Comparison of ENCODE assay signal across 23 cellular contexts in genomic region chr5:143026380-143026779, GRCh38.
A peak's percentile ranks its signal among the peaks of the same experiment; 100 is the strongest.
DNase-seq lines count a peak whose midpoint lies in the region; ATAC-seq and TF ChIP-seq lines count a peak whose summit lies in the region.
"Had no signal": no experiment of that assay in that cellular context is flagged by ENCODE, and none has a peak within 500 bp of the region (broad histone marks: within the 10 kb centered on the region; RNA-seq: fewer than 3 reads in every experiment).

No MANE protein-coding gene starts in this region.

- no peak overlapping the region for H3K27ac Mint-ChIP-seq in mesothelial cell of epicardium
- H3K27ac Mint-ChIP-seq: activated CD4-positive, alpha-beta memory T cell treated with anti-CD3 and anti-CD28 coated beads, Interleukin-2, amount 10 ng/mL, durations not matched to agents 7 days and 5 days; activated T-cell treated with anti-CD3 and anti-CD28 coated beads, Interleukin-2, amount 50 U/mL, for 24 hours; WTC11 had no signal

- H3K27me3 Mint-ChIP-seq in mesothelial cell of epicardium (ENCODE audit: low read depth), result peaks cover 2% of the 10 kb centered on the region
- H3K27me3 Mint-ChIP-seq: activated T-cell treated with anti-CD3 and anti-CD28 coated beads, Interleukin-2, amount 50 U/mL, for 24 hours; naive thymus-derived CD8-positive, alpha-beta T cell; progenitor cell of endocrine pancreas had no signal

- H3K27me3 ChIP-seq in left ventricle myocardium inferior (ENCODE audit: low read depth) (no peaks in the 10 kb centered on the region), dorsolateral prefrontal cortex (no peaks in the 10 kb centered on the region)
- H3K27me3 ChIP-seq: breast epithelium, hepatocyte, uterus had no signal

- H3K4me1 Mint-ChIP-seq in mesothelial cell of epicardium, result peaks cover 17% of the 10 kb centered on the region

- no peak for TF ChIP-seq CTCF in left ventricle myocardium inferior (IDR thresholded peaks at IDR 0.05; ENCODE audit: borderline replicate concordance)
- TF ChIP-seq CTCF in dorsolateral prefrontal cortex (IDR thresholded peaks at IDR 0.05 in 54 of 56, conservative IDR thresholded peaks at IDR 0.05 in 2 of 56; ENCODE audit: low read depth in 1 of 56, partially characterized antibody in 56 of 56), result no peak
- no peak for TF ChIP-seq CTCF in mesothelial cell of epicardium (IDR thresholded peaks at IDR 0.05; ENCODE audit: unreplicated experiment)

- H3K36me3 Mint-ChIP-seq in mesothelial cell of epicardium, result no peaks in the 10 kb centered on the region
- H3K36me3 Mint-ChIP-seq: WTC11 had no signal

- no peak for TF ChIP-seq POLR2A in erythroblast (IDR thresholded peaks at IDR 0.05; ENCODE audit: low read length)

- H3K9me3 Mint-ChIP-seq in mesothelial cell of epicardium, result no peaks in the 10 kb centered on the region
- H3K9me3 Mint-ChIP-seq: activated CD4-positive, alpha-beta memory T cell treated with anti-CD3 and anti-CD28 coated beads, Interleukin-2, amount 10 ng/mL, durations not matched to agents 7 days and 5 days; activated T-cell treated with anti-CD3 and anti-CD28 coated beads, Interleukin-2, amount 50 U/mL, for 24 hours; WTC11 had no signal

- ATAC-seq in left cardiac atrium (no peak), HG02610 (IDR thresholded peaks at IDR 0.05; ENCODE audit: unreplicated experiment) (no peak)
- ATAC-seq: naive thymus-derived CD8-positive, alpha-beta T cell; WTC11 had no signal

- no peak overlapping the region for H3K4me3 ChIP-seq in left ventricle myocardium inferior
- no peak overlapping the region for H3K4me3 ChIP-seq in dorsolateral prefrontal cortex
- H3K4me3 ChIP-seq: breast epithelium, hepatocyte, smooth muscle cell, uterus had no signal

- DNase-seq in left ventricle myocardium inferior (no peak), left cardiac atrium (no peak), NCI-H510A treated with DMSO at 0.1 percent for 48 hours (lab: John Stamatoyannopoulos, UW) (peak; percentile 46), erythroblast (lab: John Stamatoyannopoulos, UW) (peak; percentile 18 to 31), dorsolateral prefrontal cortex (no peak), mesothelial cell of epicardium (ENCODE audit: low spot score in 2 of 2, unreplicated experiment in 2 of 2) (no peak), hippocampal formation (lab: John Stamatoyannopoulos, UW) (no peak)
- DNase-seq: ACHN; activated CD4-positive, alpha-beta memory T cell treated with anti-CD3 and anti-CD28 coated beads, Interleukin-2, amount 10 ng/mL, durations not matched to agents 7 days and 5 days; activated T-cell treated with anti-CD3 and anti-CD28 coated beads, Interleukin-2, amount 50 U/mL, for 24 hours; islet precursor cell; KBM-7; naive thymus-derived CD8-positive, alpha-beta T cell; NCI-H2081; stimulated activated CD4-positive, alpha-beta T cell treated with anti-CD3 and anti-CD28 coated beads, Interleukin-4, amount 100 ng/mL, for 24 hours; uterus had no signal

- intact Hi-C loops in left ventricle myocardium inferior (cut with micrococcal nuclease), result no loop called here
- intact Hi-C loops in left cardiac atrium (cut with DNase I), result no loop called here
- intact Hi-C loops in dorsolateral prefrontal cortex (cut with DNase I), result no loop called here

- H3K4me1 ChIP-seq in left ventricle myocardium inferior, result peaks cover 42% of the 10 kb centered on the region
- H3K4me1 ChIP-seq: breast epithelium had no signal

- peak overlapping the region; percentile 86 for H3K27ac ChIP-seq in left ventricle myocardium inferior (replicated peaks)
- peak overlapping the region in 1 of 59 donors; percentile 72 for H3K27ac ChIP-seq in dorsolateral prefrontal cortex
- H3K27ac ChIP-seq: breast epithelium, C4-2B, hepatocyte, uterus had no signal

- H3K4me3 Mint-ChIP-seq in mesothelial cell of epicardium, result no peak overlapping the region
- H3K4me3 Mint-ChIP-seq: activated CD4-positive, alpha-beta memory T cell treated with anti-CD3 and anti-CD28 coated beads, Interleukin-2, amount 10 ng/mL, durations not matched to agents 7 days and 5 days; activated T-cell treated with anti-CD3 and anti-CD28 coated beads, Interleukin-2, amount 50 U/mL, for 24 hours; naive thymus-derived CD8-positive, alpha-beta T cell; WTC11 had no signal

- H3K9me3 ChIP-seq in left ventricle myocardium inferior (replicated peaks), result no peaks in the 10 kb centered on the region
- H3K9me3 ChIP-seq: breast epithelium, uterus had no signal

- H3K36me3 ChIP-seq in left ventricle myocardium inferior, result no peaks in the 10 kb centered on the region
- H3K36me3 ChIP-seq: breast epithelium, uterus had no signal

Comparison
In these comparisons a context has a peak if more than half of its experiments do, and no peak if none do; other contexts are left out.
1. DNase-seq: peak in NCI-H510A treated with DMSO at 0.1 percent for 48 hours (single experiment) and erythroblast (2 of 2); none in left ventricle myocardium inferior (single experiment), left cardiac atrium (single experiment), dorsolateral prefrontal cortex (0 of 10), mesothelial cell of epicardium (0 of 2) and hippocampal formation (0 of 2).